ENCODE assay signal across 9 cellular contexts in the genomic region with DNA sequence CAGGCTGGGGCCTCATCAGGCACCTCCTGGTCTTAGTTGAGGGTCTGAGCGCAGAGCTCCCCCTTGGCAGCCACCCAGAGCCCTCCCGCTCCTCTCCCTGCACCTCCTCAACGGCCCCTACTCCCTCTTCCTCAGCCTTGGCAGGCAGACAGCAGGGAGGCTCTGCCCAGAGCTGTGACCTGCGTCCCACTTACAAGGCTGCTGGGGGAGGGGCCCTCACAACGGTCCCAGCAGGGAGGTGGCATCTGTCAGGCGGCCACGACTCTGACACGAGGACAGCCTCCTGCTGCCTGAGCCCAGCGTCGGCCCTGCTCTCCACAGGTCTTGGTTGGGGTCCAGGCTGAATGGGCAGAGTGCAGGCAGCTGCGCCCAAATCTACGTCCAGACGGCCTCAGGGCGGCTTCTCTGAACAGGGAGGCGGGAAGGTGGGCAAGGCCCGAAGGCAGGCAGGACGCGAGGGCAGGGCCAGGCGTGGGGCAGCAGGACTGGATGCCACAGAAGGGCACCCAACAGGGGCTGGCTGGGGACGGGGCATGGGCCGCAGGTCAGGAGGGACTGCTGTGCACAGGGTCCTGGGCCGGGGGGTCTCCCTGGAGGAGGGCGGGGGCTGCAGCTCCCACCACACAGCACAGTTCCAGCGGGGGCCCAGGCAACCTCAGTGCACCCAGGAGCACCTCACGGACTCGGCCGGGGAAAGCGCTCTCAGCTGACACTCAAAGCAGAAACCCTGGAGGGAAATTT. TPM values are rescaled to one million over a fixed set of nuclear protein-coding genes. Genes with fewer than 3 reads are reported as not detected.
DNase-seq lines count a peak whose midpoint lies in the region; ATAC-seq, FAIRE-seq and TF ChIP-seq lines count a peak whose summit lies in the region.
"Had no signal": no experiment of that assay in that cellular context is flagged by ENCODE, and none has a peak within 500 bp of the region (broad histone marks: within the 10 kb centered on the region; RNA-seq: fewer than 3 reads in every experiment).

No MANE protein-coding gene starts in this region.

- H3K4me2 ChIP-seq in HepG2 (ENCODE audit: low read depth, low read length): no peak overlapping the region

- BruUV-seq in HepG2 (replicated peaks; lab: Mats Ljungman, UMichigan): no TSS peak

- DNase-seq in activated CD4-positive, CD25-positive, alpha-beta regulatory T cell treated with anti-CD3 and anti-CD28 coated beads, Interleukin-2, amount 50 U/mL, for 72 hours: peak; percentile 27
- no peak for DNase-seq in activated CD4-positive, CD25-positive, alpha-beta regulatory T cell (lab: John Stamatoyannopoulos, UW)
- peak in 38 of 61 donors; percentile 25 to 84 (median 55) for DNase-seq in caudate nucleus (lab: John Stamatoyannopoulos, UW)
- DNase-seq in HepG2 (ENCODE audit: low spot score): no peak
- peak in 35 of 49 donors; percentile 19 to 92 (median 69) for DNase-seq in substantia nigra (lab: John Stamatoyannopoulos, UW)
- DNase-seq in mucosa of gallbladder (ENCODE audit: low spot score): no peak

- no peak for FAIRE-seq in HepG2 (lab: Jason Lieb, UNC)
- FAIRE-seq: endometrium had no signal

- no peak overlapping the region for H2AFZ ChIP-seq in HepG2 (ENCODE audit: low read length)

- ATAC-seq in HepG2: no peak
- ATAC-seq in GM19455 (IDR thresholded peaks at IDR 0.05; ENCODE audit: unreplicated experiment): no peak
- no peak for ATAC-seq in GM18873 (IDR thresholded peaks at IDR 0.05; ENCODE audit: low FRiP score, unreplicated experiment)

- peaks cover 12 to 39% of the 10 kb centered on the region in 2 experiments for H3K36me3 ChIP-seq in HepG2 (replicated peaks in 1 of 2; ENCODE audit: control insufficient read depth in 1 of 2, insufficient read depth in 2 of 2, low read length in 2 of 2)

- TF ChIP-seq RAD21 in HepG2 (CRISPR knock-in tag; IDR thresholded peaks at IDR 0.05): no peak

- H3K9ac ChIP-seq in HepG2 (ENCODE audit: insufficient read depth, low read depth, low read length): no peak overlapping the region

- peaks cover 18% of the 10 kb centered on the region for H3K79me2 ChIP-seq in HepG2 (ENCODE audit: insufficient read depth, low read length)

- no peak for TF ChIP-seq EP300 in HepG2 (IDR thresholded peaks at IDR 0.05; ENCODE audit: low read depth in 2 of 2, low read length in 2 of 2)
- no peak for TF ChIP-seq EP300 in HepG2 (CRISPR knock-in tag; IDR thresholded peaks at IDR 0.05; ENCODE audit: borderline replicate concordance)

- peak overlapping the region; percentile 88 for H3K27ac ChIP-seq in caudate nucleus (ENCODE audit: low read depth, low read length)
- H3K27ac ChIP-seq in HepG2 (ENCODE audit: extremely low read length, insufficient read depth, low read length): no peak overlapping the region
- peak overlapping the region; percentile 66 for H3K27ac ChIP-seq in substantia nigra (ENCODE audit: low read depth, low read length, poor library complexity, severe bottlenecking)

- H3K9me3 ChIP-seq in HepG2 (ENCODE audit: low read length): no peaks in the 10 kb centered on the region

- intact Hi-C loops in HepG2 (cut with micrococcal nuclease; ENCODE audit: unreplicated experiment): no loop called here

- CTCF ChIA-PET in HepG2 (lab: Yijun Ruan, JAX; ENCODE audit: low intra/inter-chr PET ratio, low total read pairs): no interaction called here

- H3K4me3 ChIP-seq in HepG2 (replicated peaks in 1 of 3; ENCODE audit: insufficient read depth in 1 of 3, low read depth in 2 of 3, low read length in 3 of 3): no peak overlapping the region

- in situ Hi-C loops in HepG2 (cut with HindIII; ENCODE audit: extremely low pct_ligation_motif_present, low pct_unique_long_range_greater_than_20kb): no loop called here

- 96% methylated on average over 11 of the region's 28 CpGs for WGBS in HepG2 (ENCODE audit: low lambda C conversion rate)

- no peak for TF ChIP-seq CTCF in HepG2 (CRISPR knock-in tag; IDR thresholded peaks at IDR 0.05)

- peaks cover 17% of the 10 kb centered on the region for H3K4me1 ChIP-seq in HepG2 (ENCODE audit: insufficient read depth, low read length)

- POLR2A ChIA-PET in HepG2 (lab: Yijun Ruan, JAX): interaction anchor here (1.7 kb wide), 1 partner anchor 9 kb away, joined by 5 read pairs; no protein-coding TSS in a partner anchor

- no peak for TF ChIP-seq POLR2A in HepG2 (IDR thresholded peaks at IDR 0.05; ENCODE audit: insufficient read depth in 1 of 2, low read depth in 2 of 2, low read length in 2 of 2)

- no peaks in the 10 kb centered on the region for H3K27me3 ChIP-seq in HepG2 (ENCODE audit: control insufficient read depth in 1 of 2, insufficient read depth in 2 of 2, low read length in 2 of 2)

- H4K20me1 ChIP-seq in HepG2 (ENCODE audit: insufficient read depth, low read length): no peaks in the 10 kb centered on the region

TF ChIP-seq in HepG2, 621 proteins besides CTCF, POLR2A, EP300 and RAD21:
- peak; percentile 19 for TF ChIP-seq AGO2 (optimal IDR thresholded peaks at IDR 0.05; ENCODE audit: low read depth, low read length)
- TF ChIP-seq ZNF12 (CRISPR knock-in tag; IDR thresholded peaks at IDR 0.05): no peak
- 0 out of 2 replicates have a peak, but pooled peaks have one; percentile 6 for TF ChIP-seq RBFOX2 (IDR thresholded peaks at IDR 0.05; ENCODE audit: low read depth, low read length)

RNA-seq across cellular contexts. Expression of a gene that starts 7.5 kb away (rescaled TPM):
- total RNA-seq in HepG2 (2016; rRNA removed; fragmentation: Illumina TruSeq; extraction: Trizol): 12.6 and 21.8 TPM in 2 replicates
- 4.8 and 5.6 TPM in 2 replicates for total RNA-seq in HepG2 (2016; cell fraction: cytosol; rRNA removed; fragmentation: Illumina TruSeq; extraction: Trizol; ENCODE audit: low read depth)
- total RNA-seq in HepG2 (2016; cell fraction: insoluble cytoplasmic fraction; rRNA removed; fragmentation: Illumina TruSeq; extraction: Trizol): 11.0 and 23.6 TPM in 2 replicates
- 10.8 TPM in 2 replicates for total RNA-seq in HepG2 (2016; cell fraction: membrane; rRNA removed; fragmentation: Illumina TruSeq; extraction: Trizol)
- total RNA-seq in HepG2 (2016; cell fraction: nucleus; rRNA removed; fragmentation: Illumina TruSeq; extraction: Trizol): 21.2 and 27.4 TPM in 2 replicates
- polyA plus RNA-seq in HepG2 (2011; rRNA removed): 23.0 and 31.0 TPM in 2 replicates
- 14.5 and 24.7 TPM in 2 replicates for polyA plus RNA-seq in HepG2 (2011; cell fraction: cytosol; rRNA removed)
- polyA plus RNA-seq in HepG2 (2011; cell fraction: nucleus; rRNA removed): 49.0 and 62.1 TPM in 2 replicates
- 18.0 and 36.8 TPM in 2 replicates for polyA plus RNA-seq in HepG2 (2012)
- polyA plus RNA-seq in HepG2 (2016; cell fraction: cytosol; fragmentation: Illumina TruSeq; extraction: Trizol; ENCODE audit: low read depth): 3.7 and 4.0 TPM in 2 replicates
- 11.1 and 13.0 TPM in 2 replicates for polyA plus RNA-seq in HepG2 (2016; cell fraction: insoluble cytoplasmic fraction; fragmentation: Illumina TruSeq; extraction: Trizol; ENCODE audit: low read depth)
- polyA plus RNA-seq in HepG2 (2016; cell fraction: membrane; fragmentation: Illumina TruSeq; extraction: Trizol; ENCODE audit: low read depth): 6.4 and 7.2 TPM in 2 replicates
- 44.5 and 46.0 TPM in 2 replicates for polyA plus RNA-seq in HepG2 (2016; cell fraction: nucleus; fragmentation: Illumina TruSeq; extraction: Trizol; ENCODE audit: insufficient read depth, low read depth)
- polyA minus RNA-seq in HepG2 (2011; rRNA and poly(A)+ RNA removed; ENCODE audit: low replicate concordance): 42.0 and 128 TPM in 2 replicates
- 32.2 and 34.4 TPM in 2 replicates for polyA minus RNA-seq in HepG2 (2011; cell fraction: cytosol; rRNA and poly(A)+ RNA removed)
- polyA minus RNA-seq in HepG2 (2011; cell fraction: nucleus; rRNA and poly(A)+ RNA removed): 12.2 and 14.7 TPM in 2 replicates
- total RNA-seq in mucosa of gallbladder: 7.0 TPM

Comparison
In these comparisons a context has a peak if more than half of its experiments do, and no peak if none do; other contexts are left out.
1. DNase-seq: peak in activated CD4-positive, CD25-positive, alpha-beta regulatory T cell treated with anti-CD3 and anti-CD28 coated beads, Interleukin-2, amount 50 U/mL, for 72 hours (single experiment), caudate nucleus (38 of 61) and substantia nigra (35 of 49); none in activated CD4-positive, CD25-positive, alpha-beta regulatory T cell (0 of 4), HepG2 (single experiment) and mucosa of gallbladder (single experiment).